Comparison of ENCODE assay signal across 8 cellular contexts in genomic region chr9:113590991-113591898, GRCh38.
DNase-seq lines count a peak whose midpoint lies in the region; ATAC-seq and TF ChIP-seq lines count a peak whose summit lies in the region.

No MANE protein-coding gene starts in this region.

- H3K36me3 Mint-ChIP-seq in endothelial cell (ENCODE audit: low read depth, unreplicated experiment) = peaks cover 20% of the 10 kb centered on the region
- peaks cover 30 to 36% of the 10 kb centered on the region in 2 donors for H3K36me3 Mint-ChIP-seq in stimulated activated naive B cell treated with anti-CD40 and anti-IgM and Interleukin-4, amounts not matched to agents 10 μg/mL and 1 μg/mL and 100 μg/mL, for 72 hours

- no peaks in the 10 kb centered on the region for H3K9me3 Mint-ChIP-seq in endothelial cell (ENCODE audit: unreplicated experiment)
- H3K9me3 Mint-ChIP-seq in stimulated activated naive B cell treated with anti-CD40 and anti-IgM and Interleukin-4, amounts not matched to agents 10 μg/mL and 1 μg/mL and 100 μg/mL, for 72 hours = no peaks in the 10 kb centered on the region

- peak; percentile 92 for TF ChIP-seq CTCF in 22Rv1 (IDR thresholded peaks at IDR 0.05)
- peak; percentile 92 for TF ChIP-seq CTCF in GM12872 (IDR thresholded peaks at IDR 0.05; ENCODE audit: insufficient read depth, low read depth, low read length)
- TF ChIP-seq CTCF in endothelial cell (IDR thresholded peaks at IDR 0.05; ENCODE audit: unreplicated experiment) = peak; percentile 93

- H3K4me3 Mint-ChIP-seq in endothelial cell (ENCODE audit: unreplicated experiment) = peak overlapping the region; percentile 77
- peak overlapping the region in 1 of 2 donors; percentile 51 for H3K4me3 Mint-ChIP-seq in stimulated activated naive B cell treated with anti-CD40 and anti-IgM and Interleukin-4, amounts not matched to agents 10 μg/mL and 1 μg/mL and 100 μg/mL, for 72 hours

- DNase-seq in NCI-H748 (lab: John Stamatoyannopoulos, UW; ENCODE audit: unreplicated experiment) (peak; percentile 36), endothelial cell (ENCODE audit: low spot score) (peak; percentile 91), midbrain (lab: John Stamatoyannopoulos, UW) (peak; percentile 84)
- DNase-seq in activated CD4-positive, alpha-beta T cell treated with anti-CD3 and anti-CD28 coated beads, Interleukin-2, amount 50 U/mL, for 24 hours (ENCODE audit: low read depth in 1 of 2, low spot score in 1 of 2) = peak; percentile 50 to 52
- DNase-seq in stimulated activated naive B cell treated with anti-CD40 and anti-IgM and Interleukin-4, amounts not matched to agents 10 μg/mL and 1 μg/mL and 100 μg/mL, for 72 hours = peak; percentile 76

- H3K4me1 Mint-ChIP-seq in endothelial cell (ENCODE audit: unreplicated experiment) = peaks cover 75% of the 10 kb centered on the region
- peaks cover 44 to 97% of the 10 kb centered on the region in 2 donors for H3K4me1 Mint-ChIP-seq in stimulated activated naive B cell treated with anti-CD40 and anti-IgM and Interleukin-4, amounts not matched to agents 10 μg/mL and 1 μg/mL and 100 μg/mL, for 72 hours

- H3K27ac Mint-ChIP-seq in endothelial cell (ENCODE audit: unreplicated experiment) = peak overlapping the region; percentile 94
- peak overlapping the region; percentile 56 for H3K27ac Mint-ChIP-seq in stimulated activated naive B cell treated with anti-CD40 and anti-IgM and Interleukin-4, amounts not matched to agents 10 μg/mL and 1 μg/mL and 100 μg/mL, for 72 hours

- no peak overlapping the region for H3K27ac ChIP-seq in 22Rv1

- ATAC-seq in HG03025 (IDR thresholded peaks at IDR 0.05; ENCODE audit: low FRiP score, unreplicated experiment) = peak; percentile 52
- peak; percentile 70 to 73 for ATAC-seq in stimulated activated naive B cell treated with anti-CD40 and anti-IgM and Interleukin-4, amounts not matched to agents 10 μg/mL and 1 μg/mL and 100 μg/mL, for 72 hours (replicated peaks)

- H3K27me3 Mint-ChIP-seq in endothelial cell (ENCODE audit: unreplicated experiment) = peaks cover 18% of the 10 kb centered on the region
- H3K27me3 Mint-ChIP-seq in stimulated activated naive B cell treated with anti-CD40 and anti-IgM and Interleukin-4, amounts not matched to agents 10 μg/mL and 1 μg/mL and 100 μg/mL, for 72 hours = no peaks in the 10 kb centered on the region

Comparison
In these comparisons a context has a peak if more than half of its experiments do, and no peak if none do; other contexts are left out.
1. DNase-seq: peak in every context shown above with its lines; median percentile 91 in endothelial cell; 84 in midbrain; 76 in stimulated activated naive B cell treated with anti-CD40 and anti-IgM and Interleukin-4, amounts not matched to agents 10 μg/mL and 1 μg/mL and 100 μg/mL, for 72 hours; 51 in activated CD4-positive, alpha-beta T cell treated with anti-CD3 and anti-CD28 coated beads, Interleukin-2, amount 50 U/mL, for 24 hours; 36 in NCI-H748.